17 cellular contexts compared by ENCODE assay signal in the genomic region with DNA sequence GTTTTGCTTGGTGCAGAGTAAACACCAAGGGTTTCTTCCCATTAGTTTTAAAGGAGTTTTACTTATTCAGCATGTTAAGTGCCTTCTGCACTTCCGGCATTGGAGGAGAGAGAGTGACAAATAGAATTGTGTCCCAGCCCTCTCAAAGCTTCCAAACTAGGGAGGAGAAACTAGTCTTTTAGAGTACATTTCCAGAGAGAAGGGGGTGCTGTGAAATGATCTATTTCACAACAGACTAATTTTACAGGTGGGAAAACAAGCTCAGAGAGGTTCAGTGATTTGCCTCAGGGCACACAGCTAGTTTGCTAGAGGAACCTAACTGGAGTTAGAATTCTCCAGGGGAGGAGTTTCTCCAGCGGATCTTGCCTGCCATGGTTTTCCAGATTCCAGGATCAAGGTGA. TPM values are rescaled to one million over a fixed set of nuclear protein-coding genes. Genes with fewer than 3 reads are reported as not detected.
A peak's percentile ranks its signal among the peaks of the same experiment; 100 is the strongest.
DNase-seq lines count a peak whose midpoint lies in the region; ATAC-seq, FAIRE-seq and TF ChIP-seq lines count a peak whose summit lies in the region.
"Had no signal": no experiment of that assay in that cellular context is flagged by ENCODE, and none has a peak within 500 bp of the region (broad histone marks: within the 10 kb centered on the region; RNA-seq: fewer than 3 reads in every experiment).

No MANE protein-coding gene starts in this region.

- no peaks in the 10 kb centered on the region for H3K27me3 ChIP-seq in A673 (replicated peaks; ENCODE audit: insufficient read depth, low read depth, low read length, poor library complexity)
- H3K27me3 ChIP-seq in K562 (ENCODE audit: control insufficient read depth in 2 of 2, insufficient read depth in 2 of 2, low read length in 2 of 2), result peaks cover 0 to 2% of the 10 kb centered on the region in 2 experiments; a peak in 1 of 5 replicates
- H3K27me3 ChIP-seq in neutrophil, result no peaks in the 10 kb centered on the region
- H3K27me3 ChIP-seq: vagina had no signal

- no peak overlapping the region for H3K4me2 ChIP-seq in K562 (ENCODE audit: insufficient read depth, low read length)
- H3K4me2 ChIP-seq: KMS-11 had no signal

- peaks cover 7% of the 10 kb centered on the region for H3K4me1 ChIP-seq in A673 (ENCODE audit: insufficient read depth, low read length, poor library complexity, severe bottlenecking)
- peaks cover 5 to 11% of the 10 kb centered on the region in 2 experiments; a peak in 4 of 5 replicates for H3K4me1 ChIP-seq in K562 (replicated peaks in 1 of 2; ENCODE audit: control insufficient read depth in 2 of 2, insufficient read depth in 2 of 2, low read length in 2 of 2)
- H3K4me1 ChIP-seq in neutrophil (ENCODE audit: control insufficient read depth in 1 of 2, insufficient read depth in 1 of 2, low read depth in 1 of 2, low read length in 1 of 2), result peaks cover 23% of the 10 kb centered on the region in 2 experiments

- peaks cover 2% of the 10 kb centered on the region for H3K27me3 Mint-ChIP-seq in activated CD8-positive, alpha-beta T cell treated with anti-CD3 and anti-CD28 coated beads for 36 hours

- ATAC-seq in K562, result no peak
- ATAC-seq in activated CD8-positive, alpha-beta T cell treated with anti-CD3 and anti-CD28 coated beads for 36 hours, result no peak
- ATAC-seq: CD8-positive, alpha-beta T cell had no signal

- TF ChIP-seq EP300 in K562 (IDR thresholded peaks at IDR 0.05; ENCODE audit: low read length), result no peak

- H3K4me3 ChIP-seq in A673 (ENCODE audit: low read depth, low read length, poor library complexity, severe bottlenecking), result no peak overlapping the region
- H3K4me3 ChIP-seq in K562, result no peak overlapping the region
- H3K4me3 ChIP-seq in neutrophil (ENCODE audit: low read depth in 1 of 2, low read length in 1 of 2), result no peak overlapping the region
- H3K4me3 ChIP-seq: vagina had no signal

- no peak for FAIRE-seq in K562 (lab: Jason Lieb, UNC)

- H3K36me3 Mint-ChIP-seq in activated CD8-positive, alpha-beta T cell treated with anti-CD3 and anti-CD28 coated beads for 36 hours (ENCODE audit: low read depth), result no peaks in the 10 kb centered on the region
- H3K36me3 Mint-ChIP-seq: CD8-positive, alpha-beta T cell had no signal

- H3K9me1 ChIP-seq in K562 (ENCODE audit: control insufficient read depth, insufficient read depth, low read length), result no peaks in the 10 kb centered on the region

- TF ChIP-seq CTCF in A673 (conservative IDR thresholded peaks at IDR 0.05; ENCODE audit: low read depth, low read length) (no peak), K562 (IDR thresholded peaks at IDR 0.05 in 2 of 3, conservative IDR thresholded peaks at IDR 0.05 in 1 of 3; ENCODE audit: insufficient read depth in 2 of 3, low read depth in 1 of 3, low read length in 3 of 3) (no peak), neutrophil (IDR thresholded peaks at IDR 0.05) (no peak)
- no peak for TF ChIP-seq CTCF in activated CD8-positive, alpha-beta T cell treated with anti-CD3 and anti-CD28 coated beads for 36 hours (IDR thresholded peaks at IDR 0.05)

- CTCF ChIA-PET in A673 (lab: Charles Lee), result interaction anchor here (0.6 kb wide), 1 partner anchor 520 kb away, joined by 4 read pairs; no protein-coding TSS in a partner anchor
- CTCF ChIA-PET in K562 (lab: Yijun Ruan, JAX; ENCODE audit: low intra/inter-chr PET ratio), result no interaction called here
- CTCF ChIA-PET in activated CD8-positive, alpha-beta T cell treated with anti-CD3 and anti-CD28 coated beads for 36 hours (lab: Charles Lee), result interaction anchor here (0.7 to 3.2 kb wide), 5 partner anchors 9 to 34 kb away, joined by 3 to 18 read pairs (median 3); no protein-coding TSS in a partner anchor

- H4K20me1 ChIP-seq in K562 (replicated peaks; ENCODE audit: control insufficient read depth, insufficient read depth, low read length), result no peaks in the 10 kb centered on the region

- no peak overlapping the region for H3K9ac ChIP-seq in K562 (ENCODE audit: insufficient read depth in 1 of 2, low read depth in 2 of 2, low read length in 2 of 2)
- H3K9ac ChIP-seq: KMS-11 had no signal

- peaks cover 18% of the 10 kb centered on the region for H3K36me3 ChIP-seq in A673 (ENCODE audit: insufficient read depth, low read length, poor library complexity, severe bottlenecking)
- peaks cover 23% of the 10 kb centered on the region; the same call in 1 of the 3 replicates for H3K36me3 ChIP-seq in K562 (ENCODE audit: control insufficient read depth, insufficient read depth, low read length)
- peaks cover 36% of the 10 kb centered on the region for H3K36me3 ChIP-seq in neutrophil

- WGBS in K562 (ENCODE audit: insufficient coverage, low coverage, missing lambda C conversion rate), result 36% methylated on average over 2 of the region's 2 CpGs

- H3K79me2 ChIP-seq in K562 (ENCODE audit: control insufficient read depth, insufficient read depth, low read length), result no peaks in the 10 kb centered on the region

- no peaks in the 10 kb centered on the region for H3K9me3 ChIP-seq in A673 (ENCODE audit: low read depth, low read length, poor library complexity, severe bottlenecking)
- no peaks in the 10 kb centered on the region for H3K9me3 ChIP-seq in K562 (replicated peaks; ENCODE audit: control insufficient read depth, insufficient read depth, low read depth, low read length)
- H3K9me3 ChIP-seq in neutrophil, result no peaks in the 10 kb centered on the region
- H3K9me3 ChIP-seq: vagina had no signal

- H3K4me3 Mint-ChIP-seq in activated CD8-positive, alpha-beta T cell treated with anti-CD3 and anti-CD28 coated beads for 36 hours, result no peak overlapping the region
- H3K4me3 Mint-ChIP-seq: CD8-positive, alpha-beta T cell had no signal

- no peaks in the 10 kb centered on the region for H3K4me1 Mint-ChIP-seq in activated CD8-positive, alpha-beta T cell treated with anti-CD3 and anti-CD28 coated beads for 36 hours (ENCODE audit: low read depth)

- no peak for TF ChIP-seq RAD21 in K562 (CRISPR knock-in tag; conservative IDR thresholded peaks at IDR 0.05 in 1 of 2, IDR thresholded peaks at IDR 0.05 in 1 of 2)

- intact Hi-C loops in A673 (cut with micrococcal nuclease; ENCODE audit: unreplicated experiment) (no loop called here), K562 (cut with micrococcal nuclease) (no loop called here)
- intact Hi-C loops in activated CD8-positive, alpha-beta T cell treated with anti-CD3 and anti-CD28 coated beads for 36 hours (cut with micrococcal nuclease), result no loop called here

- no peak for DNase-seq in A673 (ENCODE audit: low spot score)
- no peak for DNase-seq in K562 (ENCODE audit: extremely low read depth in 1 of 4, low spot score in 3 of 4)
- DNase-seq in kidney tubule cell (ENCODE audit: low spot score), result peak; percentile 30
- no peak for DNase-seq in NCI-H1436 treated with DMSO at 0.1 percent for 48 hours (lab: John Stamatoyannopoulos, UW)
- no peak for DNase-seq in activated CD8-positive, alpha-beta T cell treated with anti-CD3 and anti-CD28 coated beads for 36 hours
- no peak for DNase-seq in activated CD4-positive, alpha-beta T cell treated with anti-CD3 and anti-CD28 coated beads for 48 hours
- no peak for DNase-seq in activated effector memory CD4-positive, alpha-beta T cell treated with Interleukin-2 at 50 U/mL for 16 hours
- DNase-seq: activated CD8-positive, alpha-beta memory T cell treated with anti-CD3 and anti-CD28 coated beads, Interleukin-2, amount 50 U/mL, for 48 hours; activated naive CD4-positive, alpha-beta T cell treated with Interleukin-2 at 50 U/mL for 16 hours; CD8-positive, alpha-beta T cell; cortex of kidney; Right ventricle myocardium superior; stimulated activated naive CD4-positive, alpha-beta T cell treated with Interleukin-2 at 50 U/mL for 16 hours; T-helper 2 cell had no signal

- in situ Hi-C loops in K562 (cut with MboI), result no loop called here

- BruUV-seq in A673 (replicated peaks; lab: Mats Ljungman, UMichigan) (no TSS peak), K562 (replicated peaks; lab: Mats Ljungman, UMichigan) (no TSS peak)

- no peak for TF ChIP-seq POLR2A in K562 (conservative IDR thresholded peaks at IDR 0.05)

- H3K27ac Mint-ChIP-seq in activated CD8-positive, alpha-beta T cell treated with anti-CD3 and anti-CD28 coated beads for 36 hours, result no peak overlapping the region
- H3K27ac Mint-ChIP-seq: CD8-positive, alpha-beta T cell had no signal

- H2AFZ ChIP-seq in K562 (ENCODE audit: low read depth, low read length), result no peak overlapping the region

- POLR2A ChIA-PET in A673 (lab: Charles Lee; ENCODE audit: low non-redundant PET), result no interaction called here
- POLR2A ChIA-PET in K562 (lab: Yijun Ruan, JAX), result interaction anchor here (0.8 kb wide), 1 partner anchor 14 kb away, joined by 3 read pairs; no protein-coding TSS in a partner anchor
- POLR2A ChIA-PET in activated CD8-positive, alpha-beta T cell treated with anti-CD3 and anti-CD28 coated beads for 36 hours (lab: Charles Lee), result interaction anchor here (1.2 kb wide), 1 partner anchor 13 kb away, joined by 3 read pairs; a partner anchor contains a TSS

- H3K27ac ChIP-seq in A673 (ENCODE audit: low read depth, low read length, poor library complexity, severe bottlenecking) (peak overlapping the region; percentile 25), K562 (ENCODE audit: extremely low read depth, low read depth, low read length) (no peak overlapping the region), neutrophil (peak overlapping the region; percentile 59)
- H3K27ac ChIP-seq: KMS-11, vagina had no signal

- H3K9me3 Mint-ChIP-seq in activated CD8-positive, alpha-beta T cell treated with anti-CD3 and anti-CD28 coated beads for 36 hours, result no peaks in the 10 kb centered on the region
- H3K9me3 Mint-ChIP-seq: CD8-positive, alpha-beta T cell had no signal

RNA-seq across cellular contexts. Expression of a gene that starts 12.6 kb away (rescaled TPM):
- total RNA-seq in A673 (2021) (66.6 and 81.7 TPM in 2 replicates), K562 (2014; rRNA removed) (104 and 117 TPM in 2 replicates), K562 (2014; rRNA removed; fragmentation: Illumina TruSeq; extraction: Trizol) (6.7 and 8.1 TPM in 2 replicates), K562 (2015; rRNA removed; fragmentation: Illumina TruSeq; extraction: Trizol) (24.3 and 25.3 TPM in 2 replicates), K562 (2021) (66.8 and 68.2 TPM in 2 replicates)
- total RNA-seq in K562 (2011; cell fraction: chromatin; rRNA removed; ENCODE audit: low replicate concordance), result 23.7 and 51.5 TPM in 2 replicates
- 38.4 and 40.9 TPM in 2 replicates for total RNA-seq in K562 (2011; cell fraction: nucleolus; rRNA removed)
- total RNA-seq in K562 (2011; cell fraction: nucleoplasm; rRNA removed), result 34.5 and 45.6 TPM in 2 replicates
- polyA plus RNA-seq in K562 (2011; rRNA removed) (24.8 and 34.6 TPM in 2 replicates), K562 (2014; fragmentation: Illumina TruSeq; extraction: Trizol) (11.2 and 24.8 TPM in 2 replicates), K562 (2014; fragmentation: Nextera tagmentation; extraction: Ambion mirVana) (1 to 10 TPM in 1 of 2 experiments, under 1 TPM in 1; 0.65 to 1.3 TPM), K562 (2014; rRNA removed) (78.5 and 88.1 TPM in 2 replicates)
- 49.5 and 189 TPM in 2 replicates for polyA plus RNA-seq in K562 (2011; cell fraction: cytosol; rRNA removed)
- 50.2 and 71.7 TPM in 2 replicates for polyA plus RNA-seq in K562 (2011; cell fraction: nucleus; rRNA removed)
- 35.2 and 62.2 TPM in 2 replicates for polyA plus RNA-seq in K562 (2012)
- 8.4 and 10.2 TPM in 2 replicates for polyA minus RNA-seq in K562 (2011; rRNA and poly(A)+ RNA removed)
- 22.6 and 34.3 TPM in 2 replicates for polyA minus RNA-seq in K562 (2011; cell fraction: cytosol; rRNA and poly(A)+ RNA removed)
- polyA minus RNA-seq in K562 (2011; cell fraction: nucleus; rRNA and poly(A)+ RNA removed), result 12.7 and 15.7 TPM in 2 replicates
- 1 to 10 TPM; 8.5 to 9.1 TPM for total RNA-seq in activated CD8-positive, alpha-beta T cell treated with anti-CD3 and anti-CD28 coated beads for 36 hours

RNA-seq across cellular contexts. Expression of a gene that starts 12.9 kb away (rescaled TPM):
- 31.3 and 37.6 TPM in 2 replicates for total RNA-seq in A673 (2021)
- 2.6 and 16.9 TPM in 2 replicates for total RNA-seq in K562 (2011; cell fraction: chromatin; rRNA removed; ENCODE audit: low replicate concordance)
- 23.8 and 27.2 TPM in 2 replicates for total RNA-seq in K562 (2011; cell fraction: nucleolus; rRNA removed)
- total RNA-seq in K562 (2011; cell fraction: nucleoplasm; rRNA removed), result 7.9 and 8.0 TPM in 2 replicates
- 26.7 and 26.9 TPM in 2 replicates for total RNA-seq in K562 (2014; rRNA removed)
- 4.1 and 5.7 TPM in 2 replicates for total RNA-seq in K562 (2014; rRNA removed; fragmentation: Illumina TruSeq; extraction: Trizol)
- 12.4 and 13.1 TPM in 2 replicates for total RNA-seq in K562 (2015; rRNA removed; fragmentation: Illumina TruSeq; extraction: Trizol)
- 23.1 and 23.8 TPM in 2 replicates for total RNA-seq in K562 (2021)
- 14.0 and 18.6 TPM in 2 replicates for polyA plus RNA-seq in K562 (2011; rRNA removed)
- 23.0 and 51.6 TPM in 2 replicates for polyA plus RNA-seq in K562 (2011; cell fraction: cytosol; rRNA removed)
- polyA plus RNA-seq in K562 (2011; cell fraction: nucleus; rRNA removed), result 10.6 and 13.0 TPM in 2 replicates
- 13.1 and 24.0 TPM in 2 replicates for polyA plus RNA-seq in K562 (2012)
- polyA plus RNA-seq in K562 (2014; fragmentation: Illumina TruSeq; extraction: Trizol), result 7.7 and 14.4 TPM in 2 replicates
- polyA plus RNA-seq in K562 (2014; fragmentation: Nextera tagmentation; extraction: Ambion mirVana), result 1 to 10 TPM; 1.4 to 4.3 TPM
- polyA plus RNA-seq in K562 (2014; rRNA removed), result 19.7 and 26.1 TPM in 2 replicates
- 4.4 and 5.5 TPM in 2 replicates for polyA minus RNA-seq in K562 (2011; rRNA and poly(A)+ RNA removed)
- polyA minus RNA-seq in K562 (2011; cell fraction: cytosol; rRNA and poly(A)+ RNA removed), result 10.1 and 12.3 TPM in 2 replicates
- 13.2 and 18.7 TPM in 2 replicates for polyA minus RNA-seq in K562 (2011; cell fraction: nucleus; rRNA and poly(A)+ RNA removed)
- 1 to 10 TPM; 1.2 to 1.8 TPM for total RNA-seq in activated CD8-positive, alpha-beta T cell treated with anti-CD3 and anti-CD28 coated beads for 36 hours
- total RNA-seq: CD8-positive, alpha-beta T cell had no signal

RNA-seq across cellular contexts. Expression of a gene that starts 19.4 kb away (rescaled TPM):
- total RNA-seq in A673 (2021) (38.8 and 39.1 TPM in 2 replicates), K562 (2014; rRNA removed) (0.41 TPM in 2 replicates), K562 (2014; rRNA removed; fragmentation: Illumina TruSeq; extraction: Trizol) (0.44 TPM in 1 of 2 replicates, not detected in the other), K562 (2015; rRNA removed; fragmentation: Illumina TruSeq; extraction: Trizol) (0.22 TPM in 1 of 2 replicates, not detected in the other), K562 (2021) (0.49 and 0.67 TPM in 2 replicates)
- total RNA-seq in K562 (2011; cell fraction: chromatin; rRNA removed; ENCODE audit: low replicate concordance), result 1.3 and 3.4 TPM in 2 replicates
- 0.66 and 2.0 TPM in 2 replicates for total RNA-seq in K562 (2011; cell fraction: nucleolus; rRNA removed)
- total RNA-seq in K562 (2011; cell fraction: nucleoplasm; rRNA removed), result 1.2 and 2.7 TPM in 2 replicates
- polyA plus RNA-seq in K562 (2011; rRNA removed) (0.64 and 1.1 TPM in 2 replicates), K562 (2014; fragmentation: Illumina TruSeq; extraction: Trizol) (0.21 and 0.51 TPM in 2 replicates), K562 (2014; fragmentation: Nextera tagmentation; extraction: Ambion mirVana) (not detected), K562 (2014; rRNA removed) (0.70 and 0.90 TPM in 2 replicates)
- polyA plus RNA-seq in K562 (2011; cell fraction: cytosol; rRNA removed), result 0.82 and 1.1 TPM in 2 replicates
- 2.6 and 3.6 TPM in 2 replicates for polyA plus RNA-seq in K562 (2011; cell fraction: nucleus; rRNA removed)
- 0.34 and 0.82 TPM in 2 replicates for polyA plus RNA-seq in K562 (2012)
- polyA minus RNA-seq in K562 (2011; rRNA and poly(A)+ RNA removed), result 0.39 and 0.70 TPM in 2 replicates
- polyA minus RNA-seq in K562 (2011; cell fraction: cytosol; rRNA and poly(A)+ RNA removed), result not detected in 2 replicates
- polyA minus RNA-seq in K562 (2011; cell fraction: nucleus; rRNA and poly(A)+ RNA removed), result 0.40 and 1.2 TPM in 2 replicates
- total RNA-seq in activated CD8-positive, alpha-beta T cell treated with anti-CD3 and anti-CD28 coated beads for 36 hours, result 10 to 100 TPM; 30.3 to 30.6 TPM
